ENCODE assay signal across 35 cellular contexts in genomic region chr1:147624011-147624410, GRCh38.
"Had no signal": no experiment of that assay in that cellular context is flagged by ENCODE, and none has a peak within 500 bp of the region (broad histone marks: within the 10 kb centered on the region; RNA-seq: fewer than 3 reads in every experiment).

No MANE protein-coding gene starts in this region.

- H3K9me3 ChIP-seq: MG63 had no signal

- H3K4me3 ChIP-seq: MG63 had no signal

- DNase-seq: Karpas-422, Kasumi-1, MG63, MM.1S, MV-4-11, NCI-H1048, NCI-H1092, NCI-H1092 treated with DMSO at 0.1 percent for 48 hours, NCI-H1105, NCI-H1105 treated with DMSO at 0.1 percent for 48 hours, NCI-H1417, NCI-H1417 treated with DMSO at 0.1 percent for 48 hours, NCI-H1436, NCI-H1436 treated with DMSO at 0.1 percent for 48 hours, NCI-H146, NCI-H1694, NCI-H1694 treated with DMSO at 0.1 percent for 48 hours, NCI-H187, NCI-H187 treated with DMSO at 0.1 percent for 48 hours, NCI-H1930, NCI-H2029, NCI-H2029 treated with DMSO at 0.1 percent for 48 hours, NCI-H2081, NCI-H2081 treated with DMSO at 0.1 percent for 48 hours, NCI-H2107, NCI-H2171, NCI-H2171 treated with DMSO at 0.1 percent for 48 hours, NCI-H2227 treated with DMSO at 0.1 percent for 48 hours, NCI-H226, NCI-H345, NCI-H446, NCI-H446 treated with DMSO at 0.1 percent for 48 hours, NCI-H510A, NCI-H510A treated with DMSO at 0.1 percent for 48 hours, NCI-H524 had no signal

- H3K27me3 ChIP-seq: MG63 had no signal
